ENCODE assay signal across 10 cellular contexts in genomic region chr2:85053802-85054201, GRCh38.
A peak's percentile ranks its signal among the peaks of the same experiment; 100 is the strongest.
DNase-seq lines count a peak whose midpoint lies in the region; ATAC-seq and TF ChIP-seq lines count a peak whose summit lies in the region.
"Had no signal": no experiment of that assay in that cellular context is flagged by ENCODE, and none has a peak within 500 bp of the region (broad histone marks: within the 10 kb centered on the region; RNA-seq: fewer than 3 reads in every experiment).

No MANE protein-coding gene starts in this region.

- no peak overlapping the region for H2AK5ac ChIP-seq in mesendoderm (ENCODE audit: low read length)

- H3K27me3 Mint-ChIP-seq in Caco-2 (ENCODE audit: insufficient read depth, unreplicated experiment) = no peaks in the 10 kb centered on the region

- no peak overlapping the region for H3K4me3 ChIP-seq in Caco-2 (ENCODE audit: low read depth, low read length)
- H3K4me3 ChIP-seq in HUES48 (ENCODE audit: low read depth, low read length) = no peak overlapping the region
- no peak overlapping the region for H3K4me3 ChIP-seq in adrenal gland
- H3K4me3 ChIP-seq in mesendoderm (ENCODE audit: low read length) = no peak overlapping the region

- peak overlapping the region; percentile 56 for H3K27ac ChIP-seq in HUES48 (ENCODE audit: low read depth, low read length)
- H3K27ac ChIP-seq in adrenal gland = no peak overlapping the region
- H3K27ac ChIP-seq in mesendoderm (ENCODE audit: low read depth, low read length) = no peak overlapping the region

- H3K4ac ChIP-seq in mesendoderm (ENCODE audit: low read depth, low read length) = no peak overlapping the region

- no peak overlapping the region for H2BK15ac ChIP-seq in mesendoderm (replicated peaks; ENCODE audit: low read depth)

- H3K56ac ChIP-seq in mesendoderm (ENCODE audit: low read length) = no peak overlapping the region

- H3K27ac Mint-ChIP-seq in Caco-2 (ENCODE audit: unreplicated experiment) = peak overlapping the region; percentile 82
- H3K27ac Mint-ChIP-seq: activated T-helper 1 cell treated with anti-CD3 and anti-CD28 coated beads, Interleukin-12 subunit alpha, Interleukin-12 subunit beta, Interleukin-2, Interleukin-4 antibody, amounts not matched to agents 30 ng/mL and 10 ng/mL and 1 ng/mL, durations not matched to agents 14 hours and 24 hours and 36 hours had no signal

- CTCF ChIA-PET in Caco-2 (lab: Charles Lee) = interaction anchor here (0.7 to 1.6 kb wide), 6 partner anchors 9 to 247 kb away, joined by 3 to 7 read pairs (median 4); no protein-coding TSS in a partner anchor
- CTCF ChIA-PET in HEK293T (lab: Yijun Ruan, JAX) = interaction anchor here (0.6 to 1.2 kb wide), 3 partner anchors 12 to 247 kb away, joined by 3 to 6 read pairs (median 4); no protein-coding TSS in a partner anchor

- H3K4me1 Mint-ChIP-seq in Caco-2 (ENCODE audit: low read depth, unreplicated experiment) = peaks cover 27% of the 10 kb centered on the region

- no peak overlapping the region for H4K8ac ChIP-seq in mesendoderm (ENCODE audit: low read depth, low read length)

- no peaks in the 10 kb centered on the region for H3K79me2 ChIP-seq in mesendoderm (ENCODE audit: control insufficient read depth, insufficient read depth, low read length)

- TF ChIP-seq POLR2A in adrenal gland (IDR thresholded peaks at IDR 0.05) = no peak

- 46 to 62% (median 52%) methylated on average over 6 of the region's 6 CpGs for WGBS in adrenal gland, 4 donors
- no CpG with 5 or more reads among the region's 6 CpGs for WGBS in mesendoderm (ENCODE audit: extremely low coverage, insufficient coverage, low lambda C conversion rate)

- H3K9me3 Mint-ChIP-seq in Caco-2 (ENCODE audit: unreplicated experiment) = no peaks in the 10 kb centered on the region
- H3K9me3 Mint-ChIP-seq: activated T-helper 1 cell treated with anti-CD3 and anti-CD28 coated beads, Interleukin-12 subunit alpha, Interleukin-12 subunit beta, Interleukin-2, Interleukin-4 antibody, amounts not matched to agents 30 ng/mL and 10 ng/mL and 1 ng/mL, durations not matched to agents 14 hours and 24 hours and 36 hours had no signal

- H3K4me2 ChIP-seq in mesendoderm (ENCODE audit: low read length) = no peak overlapping the region

- peaks cover 57% of the 10 kb centered on the region for H3K36me3 Mint-ChIP-seq in Caco-2 (ENCODE audit: insufficient read depth, unreplicated experiment)

- H3K9me3 ChIP-seq in Caco-2 = no peaks in the 10 kb centered on the region
- no peaks in the 10 kb centered on the region for H3K9me3 ChIP-seq in HUES48 (ENCODE audit: control insufficient read depth, insufficient read depth, low read length)
- no peaks in the 10 kb centered on the region for H3K9me3 ChIP-seq in adrenal gland (replicated peaks in 1 of 3)

- no peak overlapping the region for H4K5ac ChIP-seq in mesendoderm (ENCODE audit: low read length)

- BruUV-seq in Caco-2 (replicated peaks; lab: Mats Ljungman, UMichigan) = no TSS peak

- no peak overlapping the region for H3K18ac ChIP-seq in mesendoderm (ENCODE audit: low read length)

- H3K23ac ChIP-seq in mesendoderm (ENCODE audit: low read length) = no peak overlapping the region

- peaks cover 13% of the 10 kb centered on the region for H3K4me1 ChIP-seq in Caco-2
- H3K4me1 ChIP-seq in HUES48 (ENCODE audit: control insufficient read depth, insufficient read depth, low read length) = peaks cover 26% of the 10 kb centered on the region; the same call in 1 of the 2 replicates
- H3K4me1 ChIP-seq in adrenal gland (replicated peaks in 1 of 2) = peaks cover 0 to 5% of the 10 kb centered on the region in 2 donors
- H3K4me1 ChIP-seq in mesendoderm (ENCODE audit: control insufficient read depth, low read depth, low read length) = no peaks in the 10 kb centered on the region

- H3K79me1 ChIP-seq in mesendoderm (ENCODE audit: low read length) = no peaks in the 10 kb centered on the region

- no peak overlapping the region for H2BK5ac ChIP-seq in mesendoderm (ENCODE audit: low read length)

- peak overlapping the region; percentile 29 for H3K4me3 Mint-ChIP-seq in Caco-2 (ENCODE audit: unreplicated experiment)
- H3K4me3 Mint-ChIP-seq: activated T-helper 1 cell treated with anti-CD3 and anti-CD28 coated beads, Interleukin-12 subunit alpha, Interleukin-12 subunit beta, Interleukin-2, Interleukin-4 antibody, amounts not matched to agents 30 ng/mL and 10 ng/mL and 1 ng/mL, durations not matched to agents 14 hours and 24 hours and 36 hours had no signal

- no peak for ATAC-seq in GM18907 (IDR thresholded peaks at IDR 0.05; ENCODE audit: unreplicated experiment)
- no peak for ATAC-seq in HG02678 (IDR thresholded peaks at IDR 0.05; ENCODE audit: unreplicated experiment)

- H3K9ac ChIP-seq in HUES48 (ENCODE audit: low read depth, low read length) = no peak overlapping the region
- no peak overlapping the region for H3K9ac ChIP-seq in mesendoderm (ENCODE audit: low read length)

- no peak for TF ChIP-seq CTCF in Caco-2 (IDR thresholded peaks at IDR 0.05; ENCODE audit: insufficient read depth in 1 of 2, low read depth in 1 of 2, low read length in 1 of 2, severe bottlenecking in 1 of 2, unreplicated experiment in 1 of 2)
- TF ChIP-seq CTCF in adrenal gland (IDR thresholded peaks at IDR 0.05) = no peak

- H2BK120ac ChIP-seq in mesendoderm (ENCODE audit: low read depth, low read length) = no peak overlapping the region

- H3K27me3 ChIP-seq in Caco-2 (replicated peaks; ENCODE audit: control insufficient read depth, insufficient read depth, low read length) (no peaks in the 10 kb centered on the region), HUES48 (ENCODE audit: control insufficient read depth, insufficient read depth, low read length) (no peaks in the 10 kb centered on the region), adrenal gland (no peaks in the 10 kb centered on the region), mesendoderm (ENCODE audit: insufficient read depth, low read length, poor library complexity) (no peaks in the 10 kb centered on the region)

- H3K36me3 ChIP-seq in Caco-2 (ENCODE audit: control insufficient read depth, insufficient read depth, low read length) (peaks cover 2% of the 10 kb centered on the region; the same call in 1 of the 2 replicates), HUES48 (ENCODE audit: control insufficient read depth, insufficient read depth, low read length) (peaks cover 54% of the 10 kb centered on the region), adrenal gland (replicated peaks in 1 of 2) (peaks cover 0 to 32% of the 10 kb centered on the region in 2 donors), mesendoderm (ENCODE audit: control insufficient read depth, insufficient read depth, low read length) (peaks cover 4% of the 10 kb centered on the region)

- POLR2A ChIA-PET in Caco-2 (lab: Charles Lee) (interaction anchor here (0.5 to 0.6 kb wide), 2 partner anchors 12 to 79 kb away, joined by 4 read pairs; no protein-coding TSS in a partner anchor), HEK293T (lab: Yijun Ruan, JAX) (no interaction called here)

- intact Hi-C loops in Caco-2 (cut with micrococcal nuclease; ENCODE audit: unreplicated experiment) (no loop called here), adrenal gland (cut with DNase I) (no loop called here)

- peak; percentile 76 to 83 for DNase-seq in Caco-2
- DNase-seq in adrenal gland = peak; percentile 39 to 77 (median 56)
- DNase-seq in mesendoderm = peak; percentile 46
- DNase-seq in NCI-H526 treated with DMSO at 0.1 percent for 48 hours (lab: John Stamatoyannopoulos, UW) = no peak
- no peak for DNase-seq in HEK293T (ENCODE audit: extremely low spot score)
- DNase-seq: SHP77 treated with DMSO at 0.1 percent for 48 hours had no signal

TF ChIP-seq in HEK293T, 16 proteins besides CTCF, POLR2A, EP300 and RAD21:
- TF ChIP-seq FOXM1 (IDR thresholded peaks at IDR 0.05; ENCODE audit: borderline replicate concordance) (no peak), ELF4 (IDR thresholded peaks at IDR 0.05) (no peak)

Comparison
In these comparisons a context has a peak if more than half of its experiments do, and no peak if none do; other contexts are left out.
1. DNase-seq: peak in Caco-2 (2 of 2), adrenal gland (7 of 7) and mesendoderm (single experiment); none in NCI-H526 treated with DMSO at 0.1 percent for 48 hours (single experiment) and HEK293T (single experiment).